Comparison of ENCODE assay signal across 8 cellular contexts in the genomic region with DNA sequence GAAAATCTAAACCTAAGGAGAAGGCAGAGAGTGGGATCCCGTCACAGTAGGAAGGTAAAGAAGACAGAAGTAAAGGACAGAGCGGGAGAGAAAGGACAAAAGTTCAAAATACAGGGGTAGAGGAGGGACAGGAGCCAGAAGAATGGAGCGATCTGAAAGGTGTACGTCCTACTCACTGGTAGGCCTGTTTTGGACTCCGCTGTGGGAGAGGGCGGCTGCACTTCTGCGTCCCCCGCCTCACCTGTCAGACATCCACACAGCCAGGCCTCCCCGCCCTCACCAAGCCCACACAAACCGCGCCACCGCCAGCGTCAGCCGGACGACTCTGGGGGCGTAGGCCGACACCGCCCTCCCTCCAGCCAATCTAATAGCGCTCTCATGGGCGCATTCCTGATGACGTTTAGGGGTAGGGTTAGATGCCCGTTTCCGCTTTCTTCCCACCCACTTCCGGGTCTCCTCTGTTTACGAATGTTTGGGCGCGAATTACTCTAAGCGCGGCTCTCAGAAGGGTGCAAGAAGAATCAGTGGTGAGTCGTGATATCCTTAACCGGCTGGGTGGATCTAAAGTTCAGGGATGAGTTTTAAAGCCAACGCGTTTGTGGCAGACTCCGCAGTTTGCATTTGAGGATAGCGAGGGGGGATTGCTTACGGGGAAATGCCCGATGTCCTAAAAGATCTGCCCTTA. TPM values are rescaled to one million over a fixed set of nuclear protein-coding genes. Genes with fewer than 3 reads are reported as not detected.
DNase-seq lines count a peak whose midpoint lies in the region; TF ChIP-seq lines count a peak whose summit lies in the region.

A gene with protein sequence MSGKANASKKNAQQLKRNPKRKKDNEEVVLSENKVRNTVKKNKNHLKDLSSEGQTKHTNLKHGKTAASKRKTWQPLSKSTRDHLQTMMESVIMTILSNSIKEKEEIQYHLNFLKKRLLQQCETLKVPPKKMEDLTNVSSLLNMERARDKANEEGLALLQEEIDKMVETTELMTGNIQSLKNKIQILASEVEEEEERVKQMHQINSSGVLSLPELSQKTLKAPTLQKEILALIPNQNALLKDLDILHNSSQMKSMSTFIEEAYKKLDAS (plus strand): TSS at position 444 of the 685 bp plus-strand sequence. CDS start 6,807 bp downstream, outside the sequence.
Gene MMUT, minus strand, starts transcription at position 327 of the 685 bp plus-strand sequence. CDS start 3,787 bp downstream, outside the sequence.

- DNase-seq in HAP-1 (ENCODE audit: low spot score in 2 of 2) (peak; percentile 93), MM.1S (peak; percentile 96), SIG-M5 (lab: John Stamatoyannopoulos, UW) (peak; percentile 54), activated gamma-delta T cell (lab: John Stamatoyannopoulos, UW) (peak; percentile 80), fibroblast of villous mesenchyme (ENCODE audit: low read depth) (peak; percentile 96), stomach (peak; percentile 94)

- peak in 2 of 4 donors; percentile 49 to 61 for TF ChIP-seq POLR2A in stomach (IDR thresholded peaks at IDR 0.05)

- no peaks in the 10 kb centered on the region for H3K27me3 ChIP-seq in HAP-1 (ENCODE audit: low read depth)
- H3K27me3 ChIP-seq in MM.1S (replicated peaks; ENCODE audit: insufficient read depth, low read length): no peaks in the 10 kb centered on the region
- H3K27me3 ChIP-seq in neural cell (ENCODE audit: insufficient read depth, low read depth, low read length): no peaks in the 10 kb centered on the region
- no peaks in the 10 kb centered on the region for H3K27me3 ChIP-seq in stomach

- peaks cover 5% of the 10 kb centered on the region; the same call in 1 of the 2 replicates for H3K4me1 ChIP-seq in ES-I3 (ENCODE audit: insufficient read depth, low read length)
- peaks cover 17% of the 10 kb centered on the region for H3K4me1 ChIP-seq in HAP-1
- H3K4me1 ChIP-seq in MM.1S (ENCODE audit: low read length): peaks cover 10% of the 10 kb centered on the region
- peaks cover 12 to 57% (median 34%) of the 10 kb centered on the region in 4 donors for H3K4me1 ChIP-seq in stomach

- intact Hi-C loops in stomach (cut with DNase I; ENCODE audit: low total_unique reads): no loop called here

- H3K9ac ChIP-seq in ES-I3 (ENCODE audit: low read depth, low read length): peak within 1 kb of the TSS; percentile 99
- H3K9ac ChIP-seq in MM.1S (ENCODE audit: low read length): peak within 1 kb of the TSS; percentile 94
- peak within 1 kb of the TSS; percentile 79 for H3K9ac ChIP-seq in neural cell (ENCODE audit: low read length)

- H3K36me3 ChIP-seq in ES-I3 (ENCODE audit: insufficient read depth, low read length): no peaks in the 10 kb centered on the region; the same call in 1 of the 2 replicates
- H3K36me3 ChIP-seq in HAP-1 (replicated peaks): peaks cover 2% of the 10 kb centered on the region; the same call in 1 of the 2 replicates
- H3K36me3 ChIP-seq in MM.1S (replicated peaks; ENCODE audit: insufficient read depth, low read length): no peaks in the 10 kb centered on the region
- H3K36me3 ChIP-seq in neural cell (ENCODE audit: insufficient read depth, low read length): no peaks in the 10 kb centered on the region
- H3K36me3 ChIP-seq in stomach: peaks cover 0 to 12% (median 7%) of the 10 kb centered on the region in 4 donors

- H3K4me2 ChIP-seq in MM.1S (ENCODE audit: low read depth, low read length) (peak within 1 kb of the TSS; percentile 91), neural cell (ENCODE audit: low read length) (peak within 1 kb of the TSS; percentile 82)

- H3K9me3 ChIP-seq in ES-I3 (ENCODE audit: control insufficient read depth, insufficient read depth, low read length): no peaks in the 10 kb centered on the region
- no peaks in the 10 kb centered on the region for H3K9me3 ChIP-seq in HAP-1
- H3K9me3 ChIP-seq in MM.1S (replicated peaks; ENCODE audit: insufficient read depth, low read length): no peaks in the 10 kb centered on the region
- no peaks in the 10 kb centered on the region for H3K9me3 ChIP-seq in neural cell (ENCODE audit: low read length)
- H3K9me3 ChIP-seq in stomach: no peaks in the 10 kb centered on the region

- in situ Hi-C loops in HAP-1 (cut with MboI; ENCODE audit: low sequenced_read_pairs): no loop called here

- H3F3A ChIP-seq in MM.1S (ENCODE audit: insufficient read depth, low read length) (peaks cover 4% of the 10 kb centered on the region; the same call in 1 of the 2 replicates), neural cell (ENCODE audit: insufficient read depth, low read length, poor library complexity, severe bottlenecking) (no peaks in the 10 kb centered on the region)

- peak within 1 kb of the TSS; percentile 87 for H3K27ac ChIP-seq in MM.1S (ENCODE audit: low read length)
- H3K27ac ChIP-seq in neural cell (ENCODE audit: low read length): peak within 1 kb of the TSS; percentile 71
- H3K27ac ChIP-seq in stomach: peak within 1 kb of the TSS; percentile 73 to 96 (median 86)

- TF ChIP-seq CTCF in MM.1S (IDR thresholded peaks at IDR 0.05; ENCODE audit: low read length) (no peak), fibroblast of villous mesenchyme (IDR thresholded peaks at IDR 0.05; ENCODE audit: insufficient read depth, low read depth, low read length) (no peak), neural cell (IDR thresholded peaks at IDR 0.05; ENCODE audit: poor library complexity, severe bottlenecking) (no peak), stomach (IDR thresholded peaks at IDR 0.05) (no peak)

- TF ChIP-seq EP300 in neural cell (conservative IDR thresholded peaks at IDR 0.05; ENCODE audit: poor library complexity, severe bottlenecking): peak; percentile 71
- TF ChIP-seq EP300 in stomach (IDR thresholded peaks at IDR 0.05): no peak

- WGBS in stomach, 5 donors: 0 to 1% (median 0%) methylated on average over 37 of the region's 37 CpGs

- TF ChIP-seq RAD21 in neural cell (conservative IDR thresholded peaks at IDR 0.05): no peak

- H2AFZ ChIP-seq in MM.1S (ENCODE audit: low read length): peak within 1 kb of the TSS; percentile 77
- peak within 1 kb of the TSS; percentile 88 for H2AFZ ChIP-seq in neural cell (ENCODE audit: low read depth, low read length)

- H3K4me3 ChIP-seq in HAP-1 (peak within 1 kb of the TSS; percentile 69), MM.1S (ENCODE audit: low read length) (peak within 1 kb of the TSS; percentile 95), fibroblast of villous mesenchyme (ENCODE audit: low read depth, low read length) (peak within 1 kb of the TSS; percentile 99), neural cell (ENCODE audit: low read length) (peak within 1 kb of the TSS; percentile 84), stomach (peak within 1 kb of the TSS; percentile 71 to 83 (median 78))

- H3K79me2 ChIP-seq in MM.1S (ENCODE audit: low read length) (peaks cover 93% of the 10 kb centered on the region), neural cell (replicated peaks; ENCODE audit: insufficient read depth, low read length) (peaks cover 54% of the 10 kb centered on the region)

- H3K9me2 ChIP-seq in MM.1S (replicated peaks; ENCODE audit: insufficient read depth, low read length): no peaks in the 10 kb centered on the region
- no peaks in the 10 kb centered on the region for H3K9me2 ChIP-seq in neural cell (ENCODE audit: insufficient read depth, low read length)

- H4K20me1 ChIP-seq in MM.1S (ENCODE audit: insufficient read depth, low read length) (no peaks in the 10 kb centered on the region), neural cell (ENCODE audit: insufficient read depth) (no peaks in the 10 kb centered on the region)

TF ChIP-seq in neural cell, 6 proteins besides CTCF, POLR2A, EP300 and RAD21:
- TF ChIP-seq POLR2AphosphoS5 (IDR thresholded peaks at IDR 0.05) (peak; percentile 96), EZH2 (IDR thresholded peaks at IDR 0.05; ENCODE audit: borderline replicate concordance, insufficient read depth, low read length, poor library complexity, severe bottlenecking) (no peak), MXI1 (conservative IDR thresholded peaks at IDR 0.05; ENCODE audit: poor library complexity, severe bottlenecking) (peak; percentile 95), SMC3 (conservative IDR thresholded peaks at IDR 0.05; ENCODE audit: poor library complexity) (peak; percentile 28), TAF1 (IDR thresholded peaks at IDR 0.05; ENCODE audit: low read depth) (peak; percentile 52), REST (IDR thresholded peaks at IDR 0.05; ENCODE audit: borderline replicate concordance) (no peak)

RNA-seq across cellular contexts. Expression of the first gene that starts in this region (rescaled TPM):
- total RNA-seq in fibroblast of villous mesenchyme (4.5 and 7.8 TPM in 2 replicates), stomach (10 to 100 TPM in 1 of 5 donors, 1 to 10 TPM in 2, under 1 TPM in 1, not detected in 1; 0.43 to 18.3 (median 5.7) TPM)
- polyA plus RNA-seq in neural cell (5.3 and 8.8 TPM in 2 replicates), stomach (1 to 10 TPM; 3.6 to 6.3 (median 4.6) TPM)
- polyA minus RNA-seq in neural cell: 6.8 and 7.1 TPM in 2 replicates

RNA-seq across cellular contexts. Expression of gene MMUT, which starts in this region (rescaled TPM):
- total RNA-seq in fibroblast of villous mesenchyme (12.9 and 16.0 TPM in 2 replicates), stomach (10 to 100 TPM; 15.8 to 29.2 (median 21.6) TPM)
- polyA plus RNA-seq in neural cell (24.0 and 27.6 TPM in 2 replicates), stomach (10 to 100 TPM in 2 of 3 donors, 1 to 10 TPM in 1; 9.2 to 17.6 (median 12.4) TPM)
- 31.7 and 35.5 TPM in 2 replicates for polyA minus RNA-seq in neural cell

Comparison
In these comparisons a context has a peak if more than half of its experiments do, and no peak if none do; other contexts are left out.
1. Peak in every context shown above with its lines: DNase-seq, H3K4me3 ChIP-seq and H3K27ac ChIP-seq.